1 cellular context compared by ENCODE assay signal in genomic region chr9:137136261-137136925, GRCh38.
TF ChIP-seq lines count a peak whose summit lies in the region.

No MANE protein-coding gene starts in this region.

TF ChIP-seq in WTC11, 78 proteins besides CTCF, POLR2A, EP300 and RAD21 (continued from another document):
- TF ChIP-seq FOXP1 (CRISPR knock-in tag; IDR thresholded peaks at IDR 0.05; ENCODE audit: borderline replicate concordance), result peak; percentile 52; the same call in 1 of the 2 replicates
- TF ChIP-seq RELA (CRISPR knock-in tag; IDR thresholded peaks at IDR 0.05; ENCODE audit: borderline replicate concordance), result no peak
- no peak for TF ChIP-seq ZNF671 (CRISPR knock-in tag; IDR thresholded peaks at IDR 0.05)
- no peak for TF ChIP-seq SMAD3 (CRISPR knock-in tag; IDR thresholded peaks at IDR 0.05; ENCODE audit: borderline replicate concordance)
